25 cellular contexts compared by ENCODE assay signal in the genomic region with DNA sequence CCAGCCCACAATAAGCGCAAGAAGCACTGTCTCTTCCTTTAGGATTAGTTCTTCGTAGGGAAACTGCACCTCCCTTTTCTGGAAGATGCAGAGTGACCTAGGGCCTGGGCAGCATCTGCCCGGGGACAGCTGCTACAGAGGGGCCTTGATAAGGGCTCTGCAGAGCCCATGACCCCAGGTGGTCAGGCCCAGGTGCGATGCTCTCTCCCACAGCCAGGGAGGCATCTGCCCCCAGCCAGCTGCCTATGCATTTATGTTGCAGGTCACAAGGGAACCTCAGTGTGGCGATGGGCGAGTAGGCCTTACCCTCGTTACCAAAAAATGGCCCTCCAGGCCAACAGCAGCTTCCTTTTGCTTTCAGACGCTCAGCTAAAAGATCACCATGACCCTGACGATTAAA. TPM values are rescaled to one million over a fixed set of nuclear protein-coding genes. Genes with fewer than 3 reads are reported as not detected.
DNase-seq lines count a peak whose midpoint lies in the region; ATAC-seq and TF ChIP-seq lines count a peak whose summit lies in the region.
"Had no signal": no experiment of that assay in that cellular context is flagged by ENCODE, and none has a peak within 500 bp of the region (broad histone marks: within the 10 kb centered on the region; RNA-seq: fewer than 3 reads in every experiment).

No MANE protein-coding gene starts in this region.

- peak overlapping the region; percentile 77 to 92 for H3K27ac Mint-ChIP-seq in stimulated activated naive CD8-positive, alpha-beta T cell treated with anti-CD3 and anti-CD28 coated beads, Interleukin-15, amount 100 ng/mL, for 72 hours
- peak overlapping the region; percentile 55 for H3K27ac Mint-ChIP-seq in endodermal cell
- H3K27ac Mint-ChIP-seq in stimulated activated naive B cell treated with anti-CD40 and anti-IgM and Interleukin-4, amounts not matched to agents 10 μg/mL and 1 μg/mL and 100 μg/mL, for 72 hours, result peak overlapping the region; percentile 25
- H3K27ac Mint-ChIP-seq: activated naive CD4-positive, alpha-beta T cell treated with anti-CD3 and anti-CD28 coated beads, Interleukin-2, amount 10 ng/mL, durations not matched to agents 7 days and 5 days; stimulated activated naive CD8-positive, alpha-beta T cell treated with anti-CD3 and anti-CD28 coated beads, Interleukin-15, Interleukin-2, amounts not matched to agents 100 ng/mL and 50 ng/mL, for 24 hours had no signal

- H3K36me3 Mint-ChIP-seq in endodermal cell (ENCODE audit: low read depth), result peaks cover 8% of the 10 kb centered on the region
- peaks cover 25 to 50% of the 10 kb centered on the region in 2 donors for H3K36me3 Mint-ChIP-seq in stimulated activated naive B cell treated with anti-CD40 and anti-IgM and Interleukin-4, amounts not matched to agents 10 μg/mL and 1 μg/mL and 100 μg/mL, for 72 hours

- peak; percentile 30 for TF ChIP-seq CTCF in endodermal cell (conservative IDR thresholded peaks at IDR 0.05)

- no peak overlapping the region for H3K27ac ChIP-seq in endodermal cell (ENCODE audit: low read depth, low read length)
- H3K27ac ChIP-seq: gastrocnemius medialis, lower lobe of right lung, skin epidermis, transverse colon had no signal

- ATAC-seq in stimulated activated naive CD8-positive, alpha-beta T cell treated with anti-CD3 and anti-CD28 coated beads, Interleukin-15, amount 100 ng/mL, for 72 hours, result no peak
- ATAC-seq in stimulated activated naive CD8-positive, alpha-beta T cell treated with anti-CD3 and anti-CD28 coated beads, Interleukin-15, Interleukin-2, amounts not matched to agents 100 U/mL and 50 U/mL, for 24 hours, result no peak
- ATAC-seq in stimulated activated naive B cell treated with anti-CD40 and anti-IgM and Interleukin-4, amounts not matched to agents 10 μg/mL and 1 μg/mL and 100 μg/mL, for 72 hours (replicated peaks), result no peak
- no peak for ATAC-seq in esophagus mucosa
- ATAC-seq: gastrocnemius medialis, GM12878, lower lobe of right lung had no signal

- DNase-seq in stimulated activated naive CD8-positive, alpha-beta T cell treated with anti-CD3 and anti-CD28 coated beads, Interleukin-15, amount 100 ng/mL, for 72 hours, result no peak
- no peak for DNase-seq in stimulated activated naive CD8-positive, alpha-beta T cell treated with anti-CD3 and anti-CD28 coated beads, Interleukin-15, Interleukin-2, amounts not matched to agents 100 U/mL and 50 U/mL, for 24 hours
- DNase-seq in NCI-H69 (lab: John Stamatoyannopoulos, UW), result peak; percentile 20
- peak; percentile 66 for DNase-seq in endodermal cell
- no peak for DNase-seq in stimulated activated naive B cell treated with anti-CD40 and anti-IgM and Interleukin-4, amounts not matched to agents 10 μg/mL and 1 μg/mL and 100 μg/mL, for 72 hours
- DNase-seq in LoVo (ENCODE audit: low spot score), result no peak
- no peak for DNase-seq in stimulated activated CD4-positive, alpha-beta T cell treated with anti-CD3 and anti-CD28 coated beads, Interleukin-4, amount 100 ng/mL, for 4 hours
- DNase-seq: activated CD4-positive, alpha-beta T cell treated with anti-CD3 and anti-CD28 coated beads, Interleukin-2, amount 50 U/mL, for 48 hours; activated naive CD4-positive, alpha-beta T cell treated with anti-CD3 and anti-CD28 coated beads, Interleukin-2, amount 10 ng/mL, durations not matched to agents 7 days and 5 days; activated T-cell treated with anti-CD3 and anti-CD28 coated beads, Interleukin-2, amount 50 U/mL, for 1 hour; DMS79; erythroblast; gastrocnemius medialis; hypothalamus; kidney; lower lobe of right lung; NCI-H1105 treated with DMSO at 0.1 percent for 48 hours; NCI-H510A treated with DMSO at 0.1 percent for 48 hours; nucleus accumbens; stimulated activated CD4-positive, alpha-beta T cell treated with anti-CD3 and anti-CD28 coated beads, Interleukin-1b, Interleukin-23, amount 100 ng/mL, for 48 hours; transverse colon had no signal

- peaks cover 13% of the 10 kb centered on the region for H3K36me3 ChIP-seq in endodermal cell (ENCODE audit: control insufficient read depth, insufficient read depth, low read length)
- H3K36me3 ChIP-seq: gastrocnemius medialis, transverse colon had no signal

- H3K9ac ChIP-seq in endodermal cell (ENCODE audit: extremely low read depth, low read length, poor library complexity, severe bottlenecking), result no peak overlapping the region

- H3K27me3 Mint-ChIP-seq in stimulated activated naive CD8-positive, alpha-beta T cell treated with anti-CD3 and anti-CD28 coated beads, Interleukin-15, amount 100 ng/mL, for 72 hours, result no peaks in the 10 kb centered on the region
- no peaks in the 10 kb centered on the region for H3K27me3 Mint-ChIP-seq in endodermal cell (ENCODE audit: insufficient read depth)
- H3K27me3 Mint-ChIP-seq in stimulated activated naive B cell treated with anti-CD40 and anti-IgM and Interleukin-4, amounts not matched to agents 10 μg/mL and 1 μg/mL and 100 μg/mL, for 72 hours, result no peaks in the 10 kb centered on the region
- H3K27me3 Mint-ChIP-seq: activated naive CD4-positive, alpha-beta T cell treated with anti-CD3 and anti-CD28 coated beads, Interleukin-2, amount 10 ng/mL, durations not matched to agents 7 days and 5 days; stimulated activated naive CD8-positive, alpha-beta T cell treated with anti-CD3 and anti-CD28 coated beads, Interleukin-15, Interleukin-2, amounts not matched to agents 100 ng/mL and 50 ng/mL, for 24 hours had no signal

- 90 to 93% methylated on average over 4 to 9 of the region's 9 CpGs for WGBS in endodermal cell (ENCODE audit: insufficient coverage in 1 of 2, insufficient read length in 1 of 2), 2 experiments

- no peaks in the 10 kb centered on the region for H3K9me3 ChIP-seq in endodermal cell (ENCODE audit: control insufficient read depth, low read length)
- H3K9me3 ChIP-seq: gastrocnemius medialis, lower lobe of right lung, transverse colon had no signal

- H3K4me3 ChIP-seq in endodermal cell (ENCODE audit: low read length), result no peak overlapping the region
- H3K4me3 ChIP-seq: gastrocnemius medialis, GM12878, lower lobe of right lung, skin epidermis, transverse colon had no signal

- H3K4me3 Mint-ChIP-seq in stimulated activated naive CD8-positive, alpha-beta T cell treated with anti-CD3 and anti-CD28 coated beads, Interleukin-15, amount 100 ng/mL, for 72 hours, result no peak overlapping the region
- H3K4me3 Mint-ChIP-seq in endodermal cell, result no peak overlapping the region
- H3K4me3 Mint-ChIP-seq in stimulated activated naive B cell treated with anti-CD40 and anti-IgM and Interleukin-4, amounts not matched to agents 10 μg/mL and 1 μg/mL and 100 μg/mL, for 72 hours, result no peak overlapping the region
- H3K4me3 Mint-ChIP-seq: activated naive CD4-positive, alpha-beta T cell treated with anti-CD3 and anti-CD28 coated beads, Interleukin-2, amount 10 ng/mL, durations not matched to agents 7 days and 5 days; stimulated activated naive CD8-positive, alpha-beta T cell treated with anti-CD3 and anti-CD28 coated beads, Interleukin-15, Interleukin-2, amounts not matched to agents 100 ng/mL and 50 ng/mL, for 24 hours had no signal

- no peaks in the 10 kb centered on the region for H3K9me3 Mint-ChIP-seq in stimulated activated naive CD8-positive, alpha-beta T cell treated with anti-CD3 and anti-CD28 coated beads, Interleukin-15, amount 100 ng/mL, for 72 hours
- H3K9me3 Mint-ChIP-seq in endodermal cell, result no peaks in the 10 kb centered on the region
- no peaks in the 10 kb centered on the region for H3K9me3 Mint-ChIP-seq in stimulated activated naive B cell treated with anti-CD40 and anti-IgM and Interleukin-4, amounts not matched to agents 10 μg/mL and 1 μg/mL and 100 μg/mL, for 72 hours
- H3K9me3 Mint-ChIP-seq: activated naive CD4-positive, alpha-beta T cell treated with anti-CD3 and anti-CD28 coated beads, Interleukin-2, amount 10 ng/mL, durations not matched to agents 7 days and 5 days; stimulated activated naive CD8-positive, alpha-beta T cell treated with anti-CD3 and anti-CD28 coated beads, Interleukin-15, Interleukin-2, amounts not matched to agents 100 ng/mL and 50 ng/mL, for 24 hours had no signal

- H3K27me3 ChIP-seq in endodermal cell (ENCODE audit: control insufficient read depth, insufficient read depth, low read length, poor library complexity, severe bottlenecking), result no peaks in the 10 kb centered on the region
- H3K27me3 ChIP-seq: gastrocnemius medialis, transverse colon had no signal

- H3K4me1 ChIP-seq in endodermal cell (ENCODE audit: control insufficient read depth, insufficient read depth, low read length), result no peaks in the 10 kb centered on the region
- H3K4me1 ChIP-seq: lower lobe of right lung had no signal

- H3K4me1 Mint-ChIP-seq in stimulated activated naive CD8-positive, alpha-beta T cell treated with anti-CD3 and anti-CD28 coated beads, Interleukin-15, amount 100 ng/mL, for 72 hours, result peaks cover 49% of the 10 kb centered on the region
- peaks cover 11% of the 10 kb centered on the region for H3K4me1 Mint-ChIP-seq in endodermal cell
- peaks cover 10 to 44% of the 10 kb centered on the region in 2 donors for H3K4me1 Mint-ChIP-seq in stimulated activated naive B cell treated with anti-CD40 and anti-IgM and Interleukin-4, amounts not matched to agents 10 μg/mL and 1 μg/mL and 100 μg/mL, for 72 hours

RNA-seq across cellular contexts. Expression of a gene that starts 55.0 kb away (rescaled TPM):
- total RNA-seq in endodermal cell (100 to 1,000 TPM; 203 to 223 TPM), esophagus mucosa (140 TPM)
- polyA plus RNA-seq in endodermal cell (2013, experiment 1 of 2), result 206 TPM
- 192 TPM for polyA plus RNA-seq in endodermal cell (2013, experiment 2 of 2)

Comparison
In these comparisons a context has a peak if more than half of its experiments do, and no peak if none do; other contexts are left out.
1. DNase-seq: peak in NCI-H69 (single experiment) and endodermal cell (single experiment); none in stimulated activated naive CD8-positive, alpha-beta T cell treated with anti-CD3 and anti-CD28 coated beads, Interleukin-15, amount 100 ng/mL, for 72 hours (0 of 2), stimulated activated naive CD8-positive, alpha-beta T cell treated with anti-CD3 and anti-CD28 coated beads, Interleukin-15, Interleukin-2, amounts not matched to agents 100 U/mL and 50 U/mL, for 24 hours (single experiment), stimulated activated naive B cell treated with anti-CD40 and anti-IgM and Interleukin-4, amounts not matched to agents 10 μg/mL and 1 μg/mL and 100 μg/mL, for 72 hours (single experiment), LoVo (single experiment) and stimulated activated CD4-positive, alpha-beta T cell treated with anti-CD3 and anti-CD28 coated beads, Interleukin-4, amount 100 ng/mL, for 4 hours (0 of 2).
2. H3K27ac Mint-ChIP-seq: peak in every context shown above with its lines; median percentile 84 in stimulated activated naive CD8-positive, alpha-beta T cell treated with anti-CD3 and anti-CD28 coated beads, Interleukin-15, amount 100 ng/mL, for 72 hours; 55 in endodermal cell; 25 in stimulated activated naive B cell treated with anti-CD40 and anti-IgM and Interleukin-4, amounts not matched to agents 10 μg/mL and 1 μg/mL and 100 μg/mL, for 72 hours.